ENCODE assay signal across 8 cellular contexts in genomic region chr5:151150484-151151262, GRCh38. TPM values are rescaled to one million over a fixed set of nuclear protein-coding genes. Genes with fewer than 3 reads are reported as not detected.
A peak's percentile ranks its signal among the peaks of the same experiment; 100 is the strongest.
DNase-seq lines count a peak whose midpoint lies in the region; ATAC-seq and TF ChIP-seq lines count a peak whose summit lies in the region.

No MANE protein-coding gene starts in this region.

- peaks cover 25 to 37% of the 10 kb centered on the region in 2 experiments for H3K36me3 ChIP-seq in mesenchymal stem cell (ENCODE audit: control insufficient read depth in 1 of 2, insufficient read depth in 2 of 2, low read depth in 1 of 2, low read length in 2 of 2)

- H3K4me1 ChIP-seq in mesenchymal stem cell (ENCODE audit: control insufficient read depth, insufficient read depth, low read depth, low read length), result peaks cover 34% of the 10 kb centered on the region

- DNase-seq in AG04450 (ENCODE audit: low read depth, low spot score), result no peak
- DNase-seq in T-helper 17 cell, result peak; percentile 29 to 69 (median 56)
- peak; percentile 75 for DNase-seq in brain pericyte (ENCODE audit: low read depth, low spot score)
- peak; percentile 85 for DNase-seq in mesenchymal stem cell
- DNase-seq in stimulated activated effector memory CD8-positive, alpha-beta T cell treated with anti-CD3 and anti-CD28 coated beads, Interleukin-12 subunit alpha, Interleukin-12 subunit beta, amount 100 ng/mL, for 72 hours (ENCODE audit: low spot score in 2 of 2), result peak in 1 of 2 donors; percentile 84

- peak overlapping the region; percentile 54 for H3K4me2 ChIP-seq in mesenchymal stem cell (ENCODE audit: low read length, poor library complexity, severe bottlenecking)

- H3K18ac ChIP-seq in mesenchymal stem cell (ENCODE audit: low read depth in 1 of 2, low read length in 2 of 2), result peak overlapping the region; percentile 45 to 89

- no peaks in the 10 kb centered on the region for H3K9me3 Mint-ChIP-seq in stimulated activated effector memory CD8-positive, alpha-beta T cell treated with anti-CD3 and anti-CD28 coated beads, Interleukin-12 subunit alpha, Interleukin-12 subunit beta, amount 100 ng/mL, for 72 hours

- no peak overlapping the region for H2BK5ac ChIP-seq in mesenchymal stem cell (ENCODE audit: low read depth, low read length, poor library complexity, severe bottlenecking)

- no peak overlapping the region for H3K14ac ChIP-seq in mesenchymal stem cell (ENCODE audit: low read length in 2 of 2)

- peak overlapping the region; percentile 98 for H3K27ac Mint-ChIP-seq in T-helper 17 cell
- H3K27ac Mint-ChIP-seq in stimulated activated effector memory CD8-positive, alpha-beta T cell treated with anti-CD3 and anti-CD28 coated beads, Interleukin-12 subunit alpha, Interleukin-12 subunit beta, amount 100 ng/mL, for 72 hours, result peak overlapping the region; percentile 90

- peak overlapping the region in 1 of 2 experiments; percentile 77 for H3K4ac ChIP-seq in mesenchymal stem cell (ENCODE audit: low read depth in 1 of 2, low read length in 2 of 2)

- H3K36me3 Mint-ChIP-seq in T-helper 17 cell (ENCODE audit: low read depth), result peaks cover 7% of the 10 kb centered on the region
- H3K36me3 Mint-ChIP-seq in stimulated activated effector memory CD8-positive, alpha-beta T cell treated with anti-CD3 and anti-CD28 coated beads, Interleukin-12 subunit alpha, Interleukin-12 subunit beta, amount 100 ng/mL, for 72 hours, result peaks cover 96% of the 10 kb centered on the region

- peak overlapping the region; percentile 49 for H2AK5ac ChIP-seq in mesenchymal stem cell (ENCODE audit: low read length, severe bottlenecking)

- CTCF ChIA-PET in AG04450 (lab: Charles Lee), result interaction anchor here (0.7 to 2.7 kb wide), 8 partner anchors 14 to 166 kb away, joined by 3 to 25 read pairs (median 8); no protein-coding TSS in a partner anchor

- no peak overlapping the region for H4K8ac ChIP-seq in mesenchymal stem cell (ENCODE audit: low read length)

- H3K27ac ChIP-seq in AG04450 (ENCODE audit: low read depth, low read length) (peak overlapping the region; percentile 73), mesenchymal stem cell (ENCODE audit: low read length, poor library complexity, severe bottlenecking) (peak overlapping the region; percentile 89)

- TF ChIP-seq CTCF in AG04450 (IDR thresholded peaks at IDR 0.05; ENCODE audit: low read depth, low read length), result no peak

- H3K79me1 ChIP-seq in mesenchymal stem cell (replicated peaks; ENCODE audit: low read length, poor library complexity, severe bottlenecking), result peaks cover 8% of the 10 kb centered on the region

- H3K9me3 ChIP-seq in AG04450 (ENCODE audit: control insufficient read depth, insufficient read depth, low read length) (no peaks in the 10 kb centered on the region), T-helper 17 cell (ENCODE audit: control insufficient read depth, low read length, poor library complexity, severe bottlenecking) (no peaks in the 10 kb centered on the region), mesenchymal stem cell (ENCODE audit: control insufficient read depth, low read length) (no peaks in the 10 kb centered on the region)

- peaks cover 87% of the 10 kb centered on the region for H3K4me1 Mint-ChIP-seq in T-helper 17 cell
- H3K4me1 Mint-ChIP-seq in stimulated activated effector memory CD8-positive, alpha-beta T cell treated with anti-CD3 and anti-CD28 coated beads, Interleukin-12 subunit alpha, Interleukin-12 subunit beta, amount 100 ng/mL, for 72 hours, result peaks cover 95% of the 10 kb centered on the region

- H2BK120ac ChIP-seq in mesenchymal stem cell (ENCODE audit: low read depth, low read length), result peak overlapping the region; percentile 12

- POLR2A ChIA-PET in AG04450 (lab: Yijun Ruan, JAX), result no interaction called here

- peak; percentile 31 for ATAC-seq in GM18870 (IDR thresholded peaks at IDR 0.05; ENCODE audit: unreplicated experiment)
- peak; percentile 68 for ATAC-seq in HG03175 (IDR thresholded peaks at IDR 0.05; ENCODE audit: unreplicated experiment)
- peak; percentile 91 for ATAC-seq in T-helper 17 cell
- peak; percentile 63 for ATAC-seq in stimulated activated effector memory CD8-positive, alpha-beta T cell treated with anti-CD3 and anti-CD28 coated beads, Interleukin-12 subunit alpha, Interleukin-12 subunit beta, amount 100 ng/mL, for 72 hours
- ATAC-seq in HG02840 (IDR thresholded peaks at IDR 0.05; ENCODE audit: low FRiP score, unreplicated experiment), result no peak

- no peak overlapping the region for H3K4me3 ChIP-seq in AG04450 (ENCODE audit: low read depth, low read length)
- peak overlapping the region in 1 of 2 experiments; percentile 53 for H3K4me3 ChIP-seq in mesenchymal stem cell (ENCODE audit: insufficient read depth in 1 of 2, low read depth in 1 of 2, low read length in 2 of 2)

- peak overlapping the region; percentile 19 for H4K91ac ChIP-seq in mesenchymal stem cell (ENCODE audit: low read length)

- H3K4me3 Mint-ChIP-seq in T-helper 17 cell, result peak overlapping the region; percentile 85
- H3K4me3 Mint-ChIP-seq in stimulated activated effector memory CD8-positive, alpha-beta T cell treated with anti-CD3 and anti-CD28 coated beads, Interleukin-12 subunit alpha, Interleukin-12 subunit beta, amount 100 ng/mL, for 72 hours, result peak overlapping the region; percentile 96

- H3K27me3 ChIP-seq in AG04450 (ENCODE audit: control insufficient read depth, insufficient read depth, low read length) (no peaks in the 10 kb centered on the region), mesenchymal stem cell (ENCODE audit: control insufficient read depth in 1 of 2, insufficient read depth in 1 of 2, low read length in 2 of 2) (no peaks in the 10 kb centered on the region)

- no peak overlapping the region for H2BK15ac ChIP-seq in mesenchymal stem cell (ENCODE audit: low read depth, poor library complexity, severe bottlenecking)

- no peak overlapping the region for H3K23ac ChIP-seq in mesenchymal stem cell (ENCODE audit: low read length in 2 of 2)

- H2BK12ac ChIP-seq in mesenchymal stem cell (ENCODE audit: low read length in 2 of 2), result peak overlapping the region; percentile 14 to 92

- no peaks in the 10 kb centered on the region for H3K27me3 Mint-ChIP-seq in T-helper 17 cell

- no peak overlapping the region for H2AFZ ChIP-seq in mesenchymal stem cell (ENCODE audit: low read depth, low read length)

- H3K9ac ChIP-seq in mesenchymal stem cell (ENCODE audit: low read length), result peak overlapping the region; percentile 54

- WGBS in mesenchymal stem cell, result 17% methylated on average over 5 of the region's 5 CpGs

RNA-seq across cellular contexts. Expression of gene ANXA6, which starts 6.9 kb away (rescaled TPM):
- polyA plus RNA-seq in AG04450 (2011; rRNA removed), result 502 and 538 TPM in 2 replicates
- 630 and 737 TPM in 2 replicates for polyA minus RNA-seq in AG04450 (2011; rRNA and poly(A)+ RNA removed)
- 100 to 1,000 TPM; 258 to 307 TPM for total RNA-seq in T-helper 17 cell
- polyA plus RNA-seq in mesenchymal stem cell (2013, experiment 1 of 2), result 338 TPM
- 340 TPM for polyA plus RNA-seq in mesenchymal stem cell (2013, experiment 2 of 2)
